Comparison of ENCODE assay signal across 14 cellular contexts in genomic region chr15:30500511-30500910, GRCh38. TPM values are rescaled to one million over a fixed set of nuclear protein-coding genes. Genes with fewer than 3 reads are reported as not detected.
DNase-seq lines count a peak whose midpoint lies in the region; ATAC-seq, FAIRE-seq and TF ChIP-seq lines count a peak whose summit lies in the region.
"Not testable (repeated sequence)": the region's sequence is repeated elsewhere in the genome, so short reads cannot be mapped to it uniquely, and the experiment has no call there.
"Had no signal": no experiment of that assay in that cellular context is flagged by ENCODE, and none has a peak within 500 bp of the region (broad histone marks: within the 10 kb centered on the region; RNA-seq: fewer than 3 reads in every experiment).

No MANE protein-coding gene starts in this region.

- not testable (repeated sequence) for TF ChIP-seq RAD21 in GM12878 (IDR thresholded peaks at IDR 0.05; ENCODE audit: insufficient read depth, low read depth, low read length); H1 (IDR thresholded peaks at IDR 0.05 in 1 of 2, conservative IDR thresholded peaks at IDR 0.05 in 1 of 2; ENCODE audit: low read depth in 2 of 2, low read length in 2 of 2)

- intact Hi-C loops in GM12878 (cut with micrococcal nuclease; ENCODE audit: unreplicated experiment); left colon (cut with DNase I, micrococcal nuclease); mucosa of descending colon (cut with DNase I, micrococcal nuclease): not testable (repeated sequence)

- not testable (repeated sequence) for H3K27me3 ChIP-seq in GM12878 (replicated peaks in 1 of 2; ENCODE audit: control insufficient read depth in 2 of 2, insufficient read depth in 2 of 2, low read length in 1 of 2); H1 (replicated peaks in 1 of 4; ENCODE audit: control insufficient read depth in 3 of 4, extremely low read depth in 1 of 4, insufficient read depth in 3 of 4, low read length in 3 of 4)

- H3K9ac ChIP-seq in GM12878 (ENCODE audit: control insufficient read depth, insufficient read depth, low read length); H1 (replicated peaks in 1 of 4; ENCODE audit: extremely low read depth in 1 of 4, low read depth in 3 of 4, low read length in 3 of 4): not testable (repeated sequence)

- DNase-seq in GM12878 (ENCODE audit: low read depth, low spot score); H1 (ENCODE audit: low read depth in 1 of 2, low spot score in 2 of 2); left colon; mucosa of descending colon: not testable (repeated sequence)

- H3K4ac ChIP-seq in H1 (replicated peaks; ENCODE audit: insufficient read length, low read depth, low read length): not testable (repeated sequence)

- not testable (repeated sequence) for H3K18ac ChIP-seq in H1 (ENCODE audit: extremely low read depth, low read length)

- SMC1A ChIA-PET in GM12878 (lab: Charles Lee; ENCODE audit: uncharacterized antibody, unreplicated experiment): not testable (repeated sequence)

- RAD21 ChIA-PET in GM12878 (lab: Charles Lee; ENCODE audit: unreplicated experiment): not testable (repeated sequence)

- H3K56ac ChIP-seq in H1 (replicated peaks; ENCODE audit: insufficient read length, low read depth, low read length): not testable (repeated sequence)

- H3K79me2 ChIP-seq in GM12878 (ENCODE audit: control insufficient read depth, insufficient read depth, low read length); H1 (ENCODE audit: control insufficient read depth in 1 of 2, insufficient read depth in 2 of 2, low read length in 2 of 2): not testable (repeated sequence)

- not testable (repeated sequence) for H3K14ac ChIP-seq in H1 (ENCODE audit: insufficient read length)

- not testable (repeated sequence) for H3K4me1 ChIP-seq in GM12878 (ENCODE audit: control insufficient read depth, insufficient read depth, low read length); H1 (replicated peaks in 1 of 4; ENCODE audit: control insufficient read depth in 3 of 4, insufficient read depth in 4 of 4, low read length in 3 of 4); mucosa of descending colon (ENCODE audit: low read depth)

- H2BK20ac ChIP-seq in H1 (ENCODE audit: low read length): not testable (repeated sequence)

- H2AFZ ChIP-seq in GM12878 (ENCODE audit: control insufficient read depth, low read depth, low read length); H1 (ENCODE audit: low read length): not testable (repeated sequence)

- H4K8ac ChIP-seq in H1 (ENCODE audit: extremely low read depth, insufficient read depth, low read length): not testable (repeated sequence)

- in situ Hi-C loops in GM12878 (cut with MboI): not testable (repeated sequence)

- H3K27ac ChIP-seq in GM12878 (ENCODE audit: control insufficient read depth, insufficient read depth); H1 (ENCODE audit: low read depth, low read length): not testable (repeated sequence)

- POLR2A ChIA-PET in GM12878 (lab: Charles Lee); H1 (lab: Charles Lee; ENCODE audit: partially characterized antibody): not testable (repeated sequence)

- H4K5ac ChIP-seq in H1 (ENCODE audit: insufficient read length, low read depth, low read length): not testable (repeated sequence)

- H4K20me1 ChIP-seq in GM12878 (ENCODE audit: control insufficient read depth, insufficient read depth); H1 (replicated peaks in 1 of 2; ENCODE audit: control insufficient read depth in 1 of 2, insufficient read depth in 2 of 2, low read length in 2 of 2): not testable (repeated sequence)

- not testable (repeated sequence) for ATAC-seq in GM12878
- peak; percentile 66 for ATAC-seq in left colon
- ATAC-seq in mucosa of descending colon: peak; percentile 60

- TF ChIP-seq CTCF in GM12878 (IDR thresholded peaks at IDR 0.05 in 2 of 3, conservative IDR thresholded peaks at IDR 0.05 in 1 of 3; ENCODE audit: control insufficient read depth in 2 of 3, extremely low read depth in 1 of 3, insufficient read depth in 1 of 3, low read depth in 3 of 3, low read length in 3 of 3); H1 (IDR thresholded peaks at IDR 0.05; ENCODE audit: control extremely low read depth in 1 of 3, insufficient read depth in 1 of 3, low read depth in 1 of 3, low read length in 3 of 3); mucosa of descending colon (IDR thresholded peaks at IDR 0.05): not testable (repeated sequence)

- H3K23ac ChIP-seq in H1 (ENCODE audit: insufficient read length): not testable (repeated sequence)

- H2BK5ac ChIP-seq in H1 (ENCODE audit: low read depth, low read length): not testable (repeated sequence)

- not testable (repeated sequence) for H4K91ac ChIP-seq in H1 (replicated peaks; ENCODE audit: insufficient read length, low read length)

- not testable (repeated sequence) for H2AK5ac ChIP-seq in H1 (ENCODE audit: low read depth, low read length)

- H2BK15ac ChIP-seq in H1 (ENCODE audit: low read length): not testable (repeated sequence)

- peak; percentile 7 for FAIRE-seq in GM12878 (lab: Jason Lieb, UNC)
- peak; percentile 36 for FAIRE-seq in H1 (lab: Jason Lieb, UNC)

- H3K23me2 ChIP-seq in H1 (ENCODE audit: low read depth, low read length): not testable (repeated sequence)

- BruUV-seq in GM12878 (replicated peaks; lab: Mats Ljungman, UMichigan): not testable (repeated sequence)

- CTCF ChIA-PET in GM12878 (lab: Yijun Ruan, JAX); H1 (lab: Charles Lee; ENCODE audit: partially characterized antibody): not testable (repeated sequence)

- H3K79me1 ChIP-seq in H1 (ENCODE audit: low read depth, low read length): not testable (repeated sequence)

- WGBS in GM12878 (ENCODE audit: insufficient coverage, insufficient replicate concordance, low lambda C conversion rate, missing lambda C conversion rate): 94% methylated on average over 1 of the region's 2 CpGs
- WGBS in H1 (ENCODE audit: extremely low coverage in 1 of 2, insufficient coverage in 1 of 2, insufficient read length in 1 of 2, insufficient replicate concordance in 2 of 2, low coverage in 1 of 2, low lambda C conversion rate in 2 of 2, missing lambda C conversion rate in 1 of 2), 2 experiments: 91% methylated on average over 1 of the region's 2 CpGs; no CpG with 5 or more reads in 1 of the 2 experiments

- H3K4me3 ChIP-seq in GM12878; H1 (ENCODE audit: extremely low read depth in 1 of 4, insufficient read depth in 2 of 4, low read depth in 3 of 4, low read length in 4 of 4); mucosa of descending colon: not testable (repeated sequence)

- not testable (repeated sequence) for TF ChIP-seq EP300 in GM12878 (IDR thresholded peaks at IDR 0.05; ENCODE audit: borderline replicate concordance in 1 of 2, control insufficient read depth in 1 of 2, low read depth in 2 of 2, low read length in 2 of 2); H1 (IDR thresholded peaks at IDR 0.05; ENCODE audit: borderline replicate concordance in 1 of 2, low read depth in 2 of 2, low read length in 2 of 2)

- H2BK120ac ChIP-seq in H1 (replicated peaks; ENCODE audit: low read depth, low read length): not testable (repeated sequence)

- H3K36me3 ChIP-seq in GM12878 (ENCODE audit: control insufficient read depth in 2 of 2, insufficient read depth in 2 of 2, low read length in 1 of 2); H1 (ENCODE audit: control insufficient read depth in 2 of 4, insufficient read depth in 4 of 4, low read length in 3 of 4); mucosa of descending colon (ENCODE audit: low read depth): not testable (repeated sequence)

- H3K4me2 ChIP-seq in GM12878 (ENCODE audit: control insufficient read depth, insufficient read depth); H1 (ENCODE audit: insufficient read depth in 1 of 2, low read depth in 2 of 2, low read length in 2 of 2): not testable (repeated sequence)

- not testable (repeated sequence) for H2BK12ac ChIP-seq in H1 (ENCODE audit: low read depth, low read length)

- not testable (repeated sequence) for H3K9me3 ChIP-seq in GM12878 (replicated peaks; ENCODE audit: control insufficient read depth, insufficient read depth, low read length); H1 (ENCODE audit: insufficient read depth in 2 of 2, low read depth in 1 of 2, low read length in 1 of 2); mucosa of descending colon

- not testable (repeated sequence) for TF ChIP-seq POLR2A in GM12878 (IDR thresholded peaks at IDR 0.05; ENCODE audit: low read depth, low read length); H1 (IDR thresholded peaks at IDR 0.05; ENCODE audit: control extremely low read depth in 1 of 2, low read depth in 2 of 2, low read length in 2 of 2)

RNA-seq across cellular contexts. Expression of gene GOLGA8Q, which starts 51.3 kb away (rescaled TPM):
- not detected in 2 replicates for total RNA-seq in GM12878 (2013; cell fraction: nucleolus; rRNA removed)
- total RNA-seq in GM12878 (2014; rRNA removed): not detected in 2 replicates
- 0.09 TPM in 1 of 2 replicates, not detected in the other for total RNA-seq in GM12878 (2014; rRNA removed; fragmentation: Illumina TruSeq; extraction: Trizol)
- total RNA-seq in GM12878 (2021): not detected in 2 replicates
- not detected for polyA plus RNA-seq in GM12878 (2011; ENCODE audit: low read depth)
- polyA plus RNA-seq in GM12878 (2011; rRNA removed): 0.04 TPM in 1 of 2 replicates, not detected in the other
- polyA plus RNA-seq in GM12878 (2011; cell fraction: cytosol; rRNA removed): not detected in 2 replicates
- not detected in 2 replicates for polyA plus RNA-seq in GM12878 (2011; cell fraction: nucleus; rRNA removed)
- polyA plus RNA-seq in GM12878 (2012): not detected in 2 replicates
- polyA plus RNA-seq in GM12878 (2014; fragmentation: Illumina TruSeq; extraction: Trizol): 0.07 TPM in 1 of 2 replicates, not detected in the other
- not detected for polyA plus RNA-seq in GM12878 (2014; fragmentation: Nextera tagmentation; extraction: Ambion mirVana)
- 0.35 TPM in 1 of 2 replicates, not detected in the other for polyA plus RNA-seq in GM12878 (2014; rRNA removed)
- polyA plus RNA-seq in GM12878 (2016; fragmentation: Nextera tagmentation; extraction: Ambion mirVana): not detected
- not detected in 2 replicates for polyA minus RNA-seq in GM12878 (2011; rRNA and poly(A)+ RNA removed)
- polyA minus RNA-seq in GM12878 (2011; cell fraction: cytosol; rRNA and poly(A)+ RNA removed): not detected in 2 replicates
- polyA minus RNA-seq in GM12878 (2011; cell fraction: nucleus; rRNA and poly(A)+ RNA removed): not detected in 2 replicates
- not detected in 2 replicates for total RNA-seq in H1 (2021; fragmentation: NEBNext Ultra II Directional; extraction: Animal tissue kit (Norgen Biotek cat#: 25700))
- polyA plus RNA-seq in H1 (2011; rRNA removed): not detected in 2 replicates
- not detected for polyA plus RNA-seq in H1 (2011; cell fraction: cytosol; rRNA removed)
- 0.21 TPM for polyA plus RNA-seq in H1 (2011; cell fraction: nucleus; rRNA removed)
- not detected in 4 replicates for polyA plus RNA-seq in H1 (2012, experiment 1 of 2)
- not detected for polyA plus RNA-seq in H1 (2012, experiment 2 of 2)
- polyA plus RNA-seq in H1 (2013, experiment 1 of 2): not detected
- not detected for polyA plus RNA-seq in H1 (2013, experiment 2 of 2)
- polyA minus RNA-seq in H1 (2011; rRNA and poly(A)+ RNA removed): 0.12 TPM in 1 of 2 replicates, not detected in the other
- not detected for polyA minus RNA-seq in H1 (2011; cell fraction: cytosol; rRNA and poly(A)+ RNA removed)
- polyA minus RNA-seq in H1 (2011; cell fraction: nucleus; rRNA and poly(A)+ RNA removed): not detected
- total RNA-seq in left colon: under 1 TPM in 1 of 2 donors, not detected in 1; 0.43 TPM
- total RNA-seq in mucosa of descending colon: 1 to 10 TPM in 2 of 3 donors, under 1 TPM in 1; 0.75 to 5.5 (median 1.5) TPM
- total RNA-seq: A172; Caco-2; Calu3; CD4-positive, alpha-beta T cell; CD8-positive, alpha-beta T cell; Daoy had no signal
- polyA plus RNA-seq: CD14-positive monocyte; CD4-positive, alpha-beta memory T cell; CD4-positive, CD25-positive, alpha-beta regulatory T cell; CD8-positive, alpha-beta memory T cell had no signal
